Comparison of ENCODE assay signal across 8 cellular contexts in genomic region chr2:113156278-113157107, GRCh38. TPM values are rescaled to one million over a fixed set of nuclear protein-coding genes. Genes with fewer than 3 reads are reported as not detected.
DNase-seq lines count a peak whose midpoint lies in the region; ATAC-seq, FAIRE-seq and TF ChIP-seq lines count a peak whose summit lies in the region.

No MANE protein-coding gene starts in this region.

- in situ Hi-C loops in transverse colon (cut with MboI; ENCODE audit: low pct_ligation_motif_present in 1 of 4, low pct_unique_long_range_greater_than_20kb in 1 of 4, low sequenced_read_pairs in 3 of 4) = no loop called here

- WGBS in heart right ventricle, 2 donors = 49 to 58% methylated on average over 9 of the region's 9 CpGs
- WGBS in transverse colon (ENCODE audit: low coverage in 1 of 2), 2 donors = 66 to 70% methylated on average over 8 to 9 of the region's 9 CpGs

- CTCF ChIA-PET in activated B cell treated with CpG ODN at 0.5 μM for 24 hours (lab: Charles Lee) = interaction anchor here (0.7 to 3.2 kb wide), 4 partner anchors 17 to 42 kb away, joined by 3 to 23 read pairs (median 8); partner anchors contain the start of gene PSD4

- TF ChIP-seq POLR2A in transverse colon (IDR thresholded peaks at IDR 0.05) = no peak

- H3K36me3 Mint-ChIP-seq in activated B cell treated with CpG ODN at 0.5 μM for 24 hours (ENCODE audit: low read depth) = no peaks in the 10 kb centered on the region

- FAIRE-seq in keratinocyte (lab: Jason Lieb, UNC) = peak; percentile 41

- peaks cover 13% of the 10 kb centered on the region for H3K79me2 ChIP-seq in keratinocyte (ENCODE audit: control insufficient read depth, insufficient read depth, low read length)

- H3K9me3 ChIP-seq in heart right ventricle (no peaks in the 10 kb centered on the region), keratinocyte (ENCODE audit: control insufficient read depth, low read depth, low read length) (no peaks in the 10 kb centered on the region), transverse colon (no peaks in the 10 kb centered on the region)

- H4K20me1 ChIP-seq in keratinocyte (ENCODE audit: control insufficient read depth, extremely low read depth, insufficient read depth, low read length) = no peaks in the 10 kb centered on the region

- peak overlapping the region in 6 of 10 donors; percentile 7 to 57 (median 21) for H3K4me3 ChIP-seq in heart right ventricle
- peak overlapping the region; percentile 16 to 54 (median 35) for H3K4me3 ChIP-seq in keratinocyte (ENCODE audit: control insufficient read depth in 2 of 3, extremely low read depth in 1 of 3, insufficient read depth in 2 of 3, low read depth in 1 of 3, low read length in 3 of 3)
- H3K4me3 ChIP-seq in transverse colon = peak overlapping the region in 3 of 4 donors; percentile 50 to 58 (median 58)

- H3K27ac Mint-ChIP-seq in activated B cell treated with CpG ODN at 0.5 μM for 24 hours = peak overlapping the region; percentile 70

- H3K9ac ChIP-seq in keratinocyte (ENCODE audit: control insufficient read depth, extremely low read depth, insufficient read depth, low read length) = peak overlapping the region; percentile 52

- H2AFZ ChIP-seq in keratinocyte (ENCODE audit: control insufficient read depth, low read length) = peak overlapping the region; percentile 74

- H3K36me3 ChIP-seq in heart right ventricle (no peaks in the 10 kb centered on the region), keratinocyte (ENCODE audit: control insufficient read depth in 2 of 2, extremely low read depth in 1 of 2, insufficient read depth in 2 of 2, low read length in 2 of 2) (no peaks in the 10 kb centered on the region), transverse colon (no peaks in the 10 kb centered on the region)

- no peak for TF ChIP-seq CTCF in heart right ventricle (IDR thresholded peaks at IDR 0.05)
- no peak for TF ChIP-seq CTCF in activated B cell treated with CpG ODN at 0.5 μM for 24 hours (IDR thresholded peaks at IDR 0.05)
- TF ChIP-seq CTCF in keratinocyte (optimal IDR thresholded peaks at IDR 0.05 in 1 of 3, IDR thresholded peaks at IDR 0.05 in 1 of 3, conservative IDR thresholded peaks at IDR 0.05 in 1 of 3; ENCODE audit: extremely low read depth in 1 of 3, insufficient read depth in 2 of 3, low read length in 3 of 3) = no peak
- TF ChIP-seq CTCF in transverse colon (IDR thresholded peaks at IDR 0.05) = no peak

- DNase-seq in heart right ventricle = no peak
- no peak for DNase-seq in cardiac septum (ENCODE audit: low spot score)
- DNase-seq in activated B cell treated with CpG ODN at 0.5 μM for 24 hours = no peak
- DNase-seq in keratinocyte (ENCODE audit: low read depth, low spot score) = no peak
- DNase-seq in transverse colon = no peak
- no peak for DNase-seq in NAMALWA (ENCODE audit: low spot score)

- ATAC-seq in heart right ventricle (no peak), activated B cell treated with CpG ODN at 0.5 μM for 24 hours (ENCODE audit: low read depth) (no peak), HG03378 (IDR thresholded peaks at IDR 0.05; ENCODE audit: unreplicated experiment) (no peak), GM18498 (IDR thresholded peaks at IDR 0.05; ENCODE audit: unreplicated experiment) (no peak)

- H3K27ac ChIP-seq in heart right ventricle (peak overlapping the region in 1 of 10 donors; percentile 46), keratinocyte (ENCODE audit: control insufficient read depth, insufficient read depth, low read length) (peak overlapping the region; percentile 49), transverse colon (peak overlapping the region; percentile 64 to 82 (median 80))

- H3K4me1 ChIP-seq in heart right ventricle (peaks cover 0 to 11% (median 0%) of the 10 kb centered on the region in 9 donors), keratinocyte (ENCODE audit: control insufficient read depth, extremely low read depth, insufficient read depth, low read length) (peaks cover 26% of the 10 kb centered on the region), transverse colon (peaks cover 0 to 16% (median 11%) of the 10 kb centered on the region in 4 donors)

- H3K9me3 Mint-ChIP-seq in activated B cell treated with CpG ODN at 0.5 μM for 24 hours = no peaks in the 10 kb centered on the region

- peak overlapping the region; percentile 77 for H3K4me3 Mint-ChIP-seq in activated B cell treated with CpG ODN at 0.5 μM for 24 hours

- peak overlapping the region; percentile 61 for H3K4me2 ChIP-seq in keratinocyte (ENCODE audit: control insufficient read depth, extremely low read depth, insufficient read depth, low read depth, low read length)

- POLR2A ChIA-PET in activated B cell treated with CpG ODN at 0.5 μM for 24 hours (lab: Charles Lee) = interaction anchor here (0.6 to 4.5 kb wide), 8 partner anchors 12 to 99 kb away, joined by 3 to 88 read pairs (median 4); partner anchors contain the start of gene PSD4

- H3K27me3 ChIP-seq in heart right ventricle = peaks cover 0 to 42% (median 27%) of the 10 kb centered on the region in 7 donors
- no peaks in the 10 kb centered on the region for H3K27me3 ChIP-seq in keratinocyte (ENCODE audit: control insufficient read depth, extremely low read depth, insufficient read depth, low read length)
- H3K27me3 ChIP-seq in transverse colon = no peaks in the 10 kb centered on the region

- no peaks in the 10 kb centered on the region for H3K27me3 Mint-ChIP-seq in activated B cell treated with CpG ODN at 0.5 μM for 24 hours

- H3K9me1 ChIP-seq in keratinocyte (ENCODE audit: control insufficient read depth, extremely low read depth, insufficient read depth, low read length) = peaks cover 3% of the 10 kb centered on the region

- peaks cover 17% of the 10 kb centered on the region for H3K4me1 Mint-ChIP-seq in activated B cell treated with CpG ODN at 0.5 μM for 24 hours

- TF ChIP-seq EP300 in transverse colon (IDR thresholded peaks at IDR 0.05; ENCODE audit: low read depth) = no peak

- dilution Hi-C loops in keratinocyte (cut with MboI; ENCODE audit: extremely low pct_ligation_motif_present, low sequenced_read_pairs) = no loop called here

- intact Hi-C loops in heart right ventricle (cut with DNase I) = no loop called here
- intact Hi-C loops in cardiac septum (cut with DNase I) = no loop called here
- intact Hi-C loops in activated B cell treated with CpG ODN at 0.5 μM for 24 hours (cut with micrococcal nuclease) = loop anchor here (1.0 to 5.0 kb wide), 3 partner anchors 18 to 41 kb away; no protein-coding TSS in a partner anchor
- intact Hi-C loops in transverse colon (cut with DNase I; ENCODE audit: low total_unique reads) = no loop called here

RNA-seq across cellular contexts. Expression of gene PSD4, which starts 17.3 kb away (rescaled TPM):
- 10 to 100 TPM in 1 of 10 donors, 1 to 10 TPM in 9; 1.0 to 13.0 (median 2.1) TPM for total RNA-seq in heart right ventricle
- polyA plus RNA-seq in heart right ventricle = 1 to 10 TPM; 1.0 to 1.3 TPM
- 2.3 TPM for total RNA-seq in cardiac septum
- 161 and 182 TPM in 2 replicates for total RNA-seq in activated B cell treated with CpG ODN at 0.5 μM for 24 hours
- polyA plus RNA-seq in keratinocyte = 10.4 to 17.3 TPM (median 11.1 TPM) in 3 replicates
- polyA plus RNA-seq in keratinocyte (2011; ENCODE audit: low read depth) = 5.4 TPM
- 6.9 and 11.2 TPM in 2 replicates for polyA plus RNA-seq in keratinocyte (2011; cell fraction: cytosol; rRNA removed)
- 21.6 and 30.7 TPM in 2 replicates for polyA plus RNA-seq in keratinocyte (2011; cell fraction: nucleus; rRNA removed)
- polyA plus RNA-seq in keratinocyte (2012; ENCODE audit: low replicate concordance) = 10.6 and 23.6 TPM in 2 replicates
- 14.9 to 39.8 TPM (median 17.4 TPM) in 3 replicates for polyA minus RNA-seq in keratinocyte
- 12.9 TPM for polyA minus RNA-seq in keratinocyte (2011; cell fraction: cytosol; rRNA and poly(A)+ RNA removed)
- polyA minus RNA-seq in keratinocyte (2011; cell fraction: nucleus; rRNA and poly(A)+ RNA removed) = 17.8 and 23.5 TPM in 2 replicates
- 100 to 1,000 TPM in 1 of 4 donors, 10 to 100 TPM in 3; 48.2 to 193 (median 87.4) TPM for total RNA-seq in transverse colon

RNA-seq across cellular contexts. Expression of gene IL1RN, which starts 29.1 kb away (rescaled TPM):
- total RNA-seq in heart right ventricle (1 to 10 TPM in 2 of 10 donors, under 1 TPM in 6, not detected in 2; 0.22 to 9.2 (median 0.86) TPM), cardiac septum (0.59 TPM), activated B cell treated with CpG ODN at 0.5 μM for 24 hours (0.32 TPM in 1 of 2 replicates, not detected in the other), transverse colon (10 to 100 TPM in 1 of 4 donors, 1 to 10 TPM in 1, under 1 TPM in 2; 0.40 to 31.8 (median 5.5) TPM)
- polyA plus RNA-seq in heart right ventricle (under 1 TPM; 0.22 to 0.87 TPM), keratinocyte (114 to 190 TPM (median 128 TPM) in 3 replicates)
- 78.2 TPM for polyA plus RNA-seq in keratinocyte (2011; ENCODE audit: low read depth)
- 135 and 172 TPM in 2 replicates for polyA plus RNA-seq in keratinocyte (2011; cell fraction: cytosol; rRNA removed)
- 163 and 216 TPM in 2 replicates for polyA plus RNA-seq in keratinocyte (2011; cell fraction: nucleus; rRNA removed)
- 86.5 and 244 TPM in 2 replicates for polyA plus RNA-seq in keratinocyte (2012; ENCODE audit: low replicate concordance)
- polyA minus RNA-seq in keratinocyte = 115 to 344 TPM (median 161 TPM) in 3 replicates
- polyA minus RNA-seq in keratinocyte (2011; cell fraction: cytosol; rRNA and poly(A)+ RNA removed) = 83.3 TPM
- 66.6 and 115 TPM in 2 replicates for polyA minus RNA-seq in keratinocyte (2011; cell fraction: nucleus; rRNA and poly(A)+ RNA removed)
